1 cellular context compared by ENCODE assay signal in the genomic region with DNA sequence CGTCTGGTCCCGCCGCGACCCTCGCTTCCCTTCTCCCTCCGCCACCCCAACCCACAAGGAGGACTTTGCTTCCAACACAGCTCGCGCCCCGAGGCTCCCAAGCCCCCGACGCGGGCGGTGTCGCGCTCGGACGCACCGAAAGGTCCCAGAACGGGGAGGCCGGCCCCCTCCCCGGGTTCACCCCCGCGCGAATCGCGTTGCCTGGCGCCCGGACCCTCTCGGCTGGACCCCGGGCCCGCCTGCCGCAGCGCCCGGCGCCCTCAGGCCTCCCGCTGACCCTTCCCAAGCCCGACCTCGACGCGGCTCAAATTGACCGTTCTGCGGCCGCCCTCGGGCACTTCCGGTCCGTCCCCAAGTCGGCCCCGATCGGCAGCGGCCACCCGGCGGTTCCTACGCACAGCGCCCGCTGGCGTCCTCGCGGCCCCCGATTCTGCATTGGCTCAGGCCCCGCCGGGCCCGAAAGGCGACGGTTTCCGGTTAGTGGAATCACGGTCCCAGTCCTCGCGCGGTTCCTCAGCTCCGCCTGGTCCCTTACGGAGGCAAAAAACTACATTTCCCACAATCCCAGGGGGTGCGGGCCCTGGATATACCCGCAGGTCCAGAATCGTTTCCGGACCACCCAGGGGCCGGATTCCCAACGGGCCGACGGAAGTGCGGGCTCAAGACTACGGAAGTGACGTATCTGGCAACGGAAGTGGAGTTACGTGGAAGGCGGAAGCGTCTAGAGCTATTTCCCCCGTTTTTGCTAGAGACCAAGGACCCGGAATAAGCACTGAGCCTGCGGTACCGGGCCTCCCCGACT.
TF ChIP-seq lines count a peak whose summit lies in the region.

A gene (minus strand): TSS at position 347 of the 802 bp plus-strand sequence. CDS start 451 bp downstream, outside the sequence.

TF ChIP-seq in HEK293, 187 proteins besides CTCF, POLR2A, EP300 and RAD21 (continued from another document and continues in another):
- TF ChIP-seq, protein P1, sequence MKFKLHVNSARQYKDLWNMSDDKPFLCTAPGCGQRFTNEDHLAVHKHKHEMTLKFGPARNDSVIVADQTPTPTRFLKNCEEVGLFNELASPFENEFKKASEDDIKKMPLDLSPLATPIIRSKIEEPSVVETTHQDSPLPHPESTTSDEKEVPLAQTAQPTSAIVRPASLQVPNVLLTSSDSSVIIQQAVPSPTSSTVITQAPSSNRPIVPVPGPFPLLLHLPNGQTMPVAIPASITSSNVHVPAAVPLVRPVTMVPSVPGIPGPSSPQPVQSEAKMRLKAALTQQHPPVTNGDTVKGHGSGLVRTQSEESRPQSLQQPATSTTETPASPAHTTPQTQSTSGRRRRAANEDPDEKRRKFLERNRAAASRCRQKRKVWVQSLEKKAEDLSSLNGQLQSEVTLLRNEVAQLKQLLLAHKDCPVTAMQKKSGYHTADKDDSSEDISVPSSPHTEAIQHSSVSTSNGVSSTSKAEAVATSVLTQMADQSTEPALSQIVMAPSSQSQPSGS (tag by site-specific recombination; IDR thresholded peaks at IDR 0.05; ENCODE audit: low read depth), result peak; percentile 75; the same call in 1 of the 2 replicates
- TF ChIP-seq ZNF24 (tag by site-specific recombination; IDR thresholded peaks at IDR 0.05) (peak; percentile 98), ZNF423 (tag by site-specific recombination; IDR thresholded peaks at IDR 0.05) (no peak), GLIS1 (tag by site-specific recombination; IDR thresholded peaks at IDR 0.05) (peak; percentile 94), ZXDB (tag by site-specific recombination; IDR thresholded peaks at IDR 0.05) (peak; percentile 99), ZNF658 (tag by site-specific recombination; IDR thresholded peaks at IDR 0.05) (0 out of 2 replicates have a peak, but pooled peaks have one; percentile 65), OSR2 (tag by site-specific recombination; IDR thresholded peaks at IDR 0.05) (peak; percentile 62), ZNF677 (tag by site-specific recombination; IDR thresholded peaks at IDR 0.05) (no peak; the same call in none of the 2 replicates), ZNF341 (tag by site-specific recombination; IDR thresholded peaks at IDR 0.05; ENCODE audit: low read depth) (peak; percentile 47; the same call in 1 of the 2 replicates), HOXC10 (CRISPR knock-in tag; IDR thresholded peaks at IDR 0.05) (0 out of 2 replicates have a peak, but pooled peaks have one; percentile 86), ZNF211 (tag by site-specific recombination; IDR thresholded peaks at IDR 0.05; ENCODE audit: low read depth) (no peak), MEIS1 (CRISPR knock-in tag; IDR thresholded peaks at IDR 0.05; ENCODE audit: borderline replicate concordance) (no peak), ZBTB21 (tag by site-specific recombination; IDR thresholded peaks at IDR 0.05) (peak; percentile 83), YY1 (tag by site-specific recombination; IDR thresholded peaks at IDR 0.05) (peak; percentile 92), ZNF76 (tag by site-specific recombination; IDR thresholded peaks at IDR 0.05; ENCODE audit: borderline replicate concordance, low read depth) (peak; percentile 98), ZNF785 (tag by site-specific recombination; IDR thresholded peaks at IDR 0.05) (peak; percentile 94), ZNF624 (tag by site-specific recombination; IDR thresholded peaks at IDR 0.05) (0 out of 2 replicates have a peak, but pooled peaks have one; percentile 74), ZNF660 (tag by site-specific recombination; IDR thresholded peaks at IDR 0.05) (peak; percentile 100), ZNF701 (tag by site-specific recombination; IDR thresholded peaks at IDR 0.05) (no peak), IKZF3 (tag by site-specific recombination; IDR thresholded peaks at IDR 0.05) (peak; percentile 67), ZNF558 (tag by site-specific recombination; IDR thresholded peaks at IDR 0.05) (peak; percentile 60; the same call in 1 of the 2 replicates), BCL11A (tag by site-specific recombination; IDR thresholded peaks at IDR 0.05; ENCODE audit: low read depth) (peak; percentile 75; the same call in 1 of the 2 replicates), ZNF221 (tag by site-specific recombination; IDR thresholded peaks at IDR 0.05; ENCODE audit: borderline replicate concordance) (peak; percentile 95), ZNF175 (tag by site-specific recombination; IDR thresholded peaks at IDR 0.05) (no peak), ZBTB20 (tag by site-specific recombination; IDR thresholded peaks at IDR 0.05) (peak; percentile 82), KLF7 (tag by site-specific recombination; IDR thresholded peaks at IDR 0.05; ENCODE audit: borderline replicate concordance) (peak; percentile 71; the same call in 1 of the 2 replicates)
- TF ChIP-seq, protein P2, sequence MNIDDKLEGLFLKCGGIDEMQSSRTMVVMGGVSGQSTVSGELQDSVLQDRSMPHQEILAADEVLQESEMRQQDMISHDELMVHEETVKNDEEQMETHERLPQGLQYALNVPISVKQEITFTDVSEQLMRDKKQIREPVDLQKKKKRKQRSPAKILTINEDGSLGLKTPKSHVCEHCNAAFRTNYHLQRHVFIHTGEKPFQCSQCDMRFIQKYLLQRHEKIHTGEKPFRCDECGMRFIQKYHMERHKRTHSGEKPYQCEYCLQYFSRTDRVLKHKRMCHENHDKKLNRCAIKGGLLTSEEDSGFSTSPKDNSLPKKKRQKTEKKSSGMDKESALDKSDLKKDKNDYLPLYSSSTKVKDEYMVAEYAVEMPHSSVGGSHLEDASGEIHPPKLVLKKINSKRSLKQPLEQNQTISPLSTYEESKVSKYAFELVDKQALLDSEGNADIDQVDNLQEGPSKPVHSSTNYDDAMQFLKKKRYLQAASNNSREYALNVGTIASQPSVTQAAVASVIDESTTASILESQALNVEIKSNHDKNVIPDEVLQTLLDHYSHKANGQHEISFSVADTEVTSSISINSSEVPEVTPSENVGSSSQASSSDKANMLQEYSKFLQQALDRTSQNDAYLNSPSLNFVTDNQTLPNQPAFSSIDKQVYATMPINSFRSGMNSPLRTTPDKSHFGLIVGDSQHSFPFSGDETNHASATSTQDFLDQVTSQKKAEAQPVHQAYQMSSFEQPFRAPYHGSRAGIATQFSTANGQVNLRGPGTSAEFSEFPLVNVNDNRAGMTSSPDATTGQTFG (tag by site-specific recombination; IDR thresholded peaks at IDR 0.05; ENCODE audit: borderline replicate concordance), result peak; percentile 83; the same call in 1 of the 2 replicates
- TF ChIP-seq, protein P3, sequence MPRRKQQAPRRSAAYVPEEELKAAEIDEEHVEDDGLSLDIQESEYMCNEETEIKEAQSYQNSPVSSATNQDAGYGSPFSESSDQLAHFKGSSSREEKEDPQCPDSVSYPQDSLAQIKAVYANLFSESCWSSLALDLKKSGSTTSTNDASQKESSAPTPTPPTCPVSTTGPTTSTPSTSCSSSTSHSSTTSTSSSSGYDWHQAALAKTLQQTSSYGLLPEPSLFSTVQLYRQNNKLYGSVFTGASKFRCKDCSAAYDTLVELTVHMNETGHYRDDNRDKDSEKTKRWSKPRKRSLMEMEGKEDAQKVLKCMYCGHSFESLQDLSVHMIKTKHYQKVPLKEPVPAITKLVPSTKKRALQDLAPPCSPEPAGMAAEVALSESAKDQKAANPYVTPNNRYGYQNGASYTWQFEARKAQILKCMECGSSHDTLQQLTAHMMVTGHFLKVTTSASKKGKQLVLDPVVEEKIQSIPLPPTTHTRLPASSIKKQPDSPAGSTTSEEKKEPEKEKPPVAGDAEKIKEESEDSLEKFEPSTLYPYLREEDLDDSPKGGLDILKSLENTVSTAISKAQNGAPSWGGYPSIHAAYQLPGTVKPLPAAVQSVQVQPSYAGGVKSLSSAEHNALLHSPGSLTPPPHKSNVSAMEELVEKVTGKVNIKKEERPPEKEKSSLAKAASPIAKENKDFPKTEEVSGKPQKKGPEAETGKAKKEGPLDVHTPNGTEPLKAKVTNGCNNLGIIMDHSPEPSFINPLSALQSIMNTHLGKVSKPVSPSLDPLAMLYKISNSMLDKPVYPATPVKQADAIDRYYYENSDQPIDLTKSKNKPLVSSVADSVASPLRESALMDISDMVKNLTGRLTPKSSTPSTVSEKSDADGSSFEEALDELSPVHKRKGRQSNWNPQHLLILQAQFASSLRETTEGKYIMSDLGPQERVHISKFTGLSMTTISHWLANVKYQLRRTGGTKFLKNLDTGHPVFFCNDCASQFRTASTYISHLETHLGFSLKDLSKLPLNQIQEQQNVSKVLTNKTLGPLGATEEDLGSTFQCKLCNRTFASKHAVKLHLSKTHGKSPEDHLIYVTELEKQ (tag by site-specific recombination; IDR thresholded peaks at IDR 0.05; ENCODE audit: borderline replicate concordance), result peak; percentile 93
- TF ChIP-seq, protein P4, sequence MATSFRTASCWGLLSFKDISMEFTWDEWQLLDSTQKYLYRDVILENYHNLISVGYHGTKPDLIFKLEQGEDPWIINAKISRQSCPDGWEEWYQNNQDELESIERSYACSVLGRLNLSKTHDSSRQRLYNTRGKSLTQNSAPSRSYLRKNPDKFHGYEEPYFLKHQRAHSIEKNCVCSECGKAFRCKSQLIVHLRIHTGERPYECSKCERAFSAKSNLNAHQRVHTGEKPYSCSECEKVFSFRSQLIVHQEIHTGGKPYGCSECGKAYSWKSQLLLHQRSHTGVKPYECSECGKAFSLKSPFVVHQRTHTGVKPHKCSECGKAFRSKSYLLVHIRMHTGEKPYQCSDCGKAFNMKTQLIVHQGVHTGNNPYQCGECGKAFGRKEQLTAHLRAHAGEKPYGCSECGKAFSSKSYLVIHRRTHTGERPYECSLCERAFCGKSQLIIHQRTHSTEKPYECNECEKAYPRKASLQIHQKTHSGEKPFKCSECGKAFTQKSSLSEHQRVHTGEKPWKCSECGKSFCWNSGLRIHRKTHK (tag by site-specific recombination; IDR thresholded peaks at IDR 0.05), result no peak
- TF ChIP-seq, protein P5, sequence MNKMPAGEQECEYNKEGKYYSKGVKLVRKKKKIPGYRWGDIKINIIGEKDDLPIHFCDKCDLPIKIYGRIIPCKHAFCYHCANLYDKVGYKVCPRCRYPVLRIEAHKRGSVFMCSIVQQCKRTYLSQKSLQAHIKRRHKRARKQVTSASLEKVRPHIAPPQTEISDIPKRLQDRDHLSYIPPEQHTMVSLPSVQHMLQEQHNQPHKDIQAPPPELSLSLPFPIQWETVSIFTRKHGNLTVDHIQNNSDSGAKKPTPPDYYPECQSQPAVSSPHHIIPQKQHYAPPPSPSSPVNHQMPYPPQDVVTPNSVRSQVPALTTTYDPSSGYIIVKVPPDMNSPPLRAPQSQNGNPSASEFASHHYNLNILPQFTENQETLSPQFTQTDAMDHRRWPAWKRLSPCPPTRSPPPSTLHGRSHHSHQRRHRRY (tag by site-specific recombination; IDR thresholded peaks at IDR 0.05), result peak; percentile 80
- TF ChIP-seq, protein P6, sequence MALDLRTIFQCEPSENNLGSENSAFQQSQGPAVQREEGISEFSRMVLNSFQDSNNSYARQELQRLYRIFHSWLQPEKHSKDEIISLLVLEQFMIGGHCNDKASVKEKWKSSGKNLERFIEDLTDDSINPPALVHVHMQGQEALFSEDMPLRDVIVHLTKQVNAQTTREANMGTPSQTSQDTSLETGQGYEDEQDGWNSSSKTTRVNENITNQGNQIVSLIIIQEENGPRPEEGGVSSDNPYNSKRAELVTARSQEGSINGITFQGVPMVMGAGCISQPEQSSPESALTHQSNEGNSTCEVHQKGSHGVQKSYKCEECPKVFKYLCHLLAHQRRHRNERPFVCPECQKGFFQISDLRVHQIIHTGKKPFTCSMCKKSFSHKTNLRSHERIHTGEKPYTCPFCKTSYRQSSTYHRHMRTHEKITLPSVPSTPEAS (tag by site-specific recombination; IDR thresholded peaks at IDR 0.05), result peak; percentile 78
- TF ChIP-seq, protein P7, sequence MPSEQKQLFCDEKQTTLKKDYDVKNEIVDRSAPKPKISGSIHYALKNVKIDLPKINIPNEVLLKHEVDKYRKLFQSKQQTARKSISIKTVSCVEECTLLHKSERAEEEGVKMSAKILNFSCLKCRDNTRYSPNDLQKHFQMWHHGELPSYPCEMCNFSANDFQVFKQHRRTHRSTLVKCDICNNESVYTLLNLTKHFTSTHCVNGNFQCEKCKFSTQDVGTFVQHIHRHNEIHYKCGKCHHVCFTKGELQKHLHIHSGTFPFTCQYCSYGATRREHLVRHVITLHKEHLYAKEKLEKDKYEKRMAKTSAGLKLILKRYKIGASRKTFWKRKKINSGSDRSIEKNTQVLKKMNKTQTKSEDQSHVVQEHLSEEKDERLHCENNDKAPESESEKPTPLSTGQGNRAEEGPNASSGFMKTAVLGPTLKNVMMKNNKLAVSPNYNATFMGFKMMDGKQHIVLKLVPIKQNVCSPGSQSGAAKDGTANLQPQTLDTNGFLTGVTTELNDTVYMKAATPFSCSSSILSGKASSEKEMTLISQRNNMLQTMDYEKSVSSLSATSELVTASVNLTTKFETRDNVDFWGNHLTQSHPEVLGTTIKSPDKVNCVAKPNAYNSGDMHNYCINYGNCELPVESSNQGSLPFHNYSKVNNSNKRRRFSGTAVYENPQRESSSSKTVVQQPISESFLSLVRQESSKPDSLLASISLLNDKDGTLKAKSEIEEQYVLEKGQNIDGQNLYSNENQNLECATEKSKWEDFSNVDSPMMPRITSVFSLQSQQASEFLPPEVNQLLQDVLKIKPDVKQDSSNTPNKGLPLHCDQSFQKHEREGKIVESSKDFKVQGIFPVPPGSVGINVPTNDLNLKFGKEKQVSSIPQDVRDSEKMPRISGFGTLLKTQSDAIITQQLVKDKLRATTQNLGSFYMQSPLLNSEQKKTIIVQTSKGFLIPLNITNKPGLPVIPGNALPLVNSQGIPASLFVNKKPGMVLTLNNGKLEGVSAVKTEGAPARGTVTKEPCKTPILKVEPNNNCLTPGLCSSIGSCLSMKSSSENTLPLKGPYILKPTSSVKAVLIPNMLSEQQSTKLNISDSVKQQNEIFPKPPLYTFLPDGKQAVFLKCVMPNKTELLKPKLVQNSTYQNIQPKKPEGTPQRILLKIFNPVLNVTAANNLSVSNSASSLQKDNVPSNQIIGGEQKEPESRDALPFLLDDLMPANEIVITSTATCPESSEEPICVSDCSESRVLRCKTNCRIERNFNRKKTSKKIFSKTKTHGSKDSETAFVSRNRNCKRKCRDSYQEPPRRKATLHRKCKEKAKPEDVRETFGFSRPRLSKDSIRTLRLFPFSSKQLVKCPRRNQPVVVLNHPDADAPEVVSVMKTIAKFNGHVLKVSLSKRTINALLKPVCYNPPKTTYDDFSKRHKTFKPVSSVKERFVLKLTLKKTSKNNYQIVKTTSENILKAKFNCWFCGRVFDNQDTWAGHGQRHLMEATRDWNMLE (tag by site-specific recombination; conservative IDR thresholded peaks at IDR 0.05; ENCODE audit: low read depth), result peak; percentile 100
- TF ChIP-seq, protein P8, sequence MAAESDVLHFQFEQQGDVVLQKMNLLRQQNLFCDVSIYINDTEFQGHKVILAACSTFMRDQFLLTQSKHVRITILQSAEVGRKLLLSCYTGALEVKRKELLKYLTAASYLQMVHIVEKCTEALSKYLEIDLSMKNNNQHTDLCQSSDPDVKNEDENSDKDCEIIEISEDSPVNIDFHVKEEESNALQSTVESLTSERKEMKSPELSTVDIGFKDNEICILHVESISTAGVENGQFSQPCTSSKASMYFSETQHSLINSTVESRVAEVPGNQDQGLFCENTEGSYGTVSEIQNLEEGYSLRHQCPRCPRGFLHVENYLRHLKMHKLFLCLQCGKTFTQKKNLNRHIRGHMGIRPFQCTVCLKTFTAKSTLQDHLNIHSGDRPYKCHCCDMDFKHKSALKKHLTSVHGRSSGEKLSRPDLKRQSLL (tag by site-specific recombination; IDR thresholded peaks at IDR 0.05), result peak; percentile 86
